In genomic region chr10:79470096-79470495, GRCh38 we compare ENCODE assay signal across 18 cellular contexts. TPM values are rescaled to one million over a fixed set of nuclear protein-coding genes. Genes with fewer than 3 reads are reported as not detected.
DNase-seq lines count a peak whose midpoint lies in the region; ATAC-seq and TF ChIP-seq lines count a peak whose summit lies in the region.
"Had no signal": no experiment of that assay in that cellular context is flagged by ENCODE, and none has a peak within 500 bp of the region (broad histone marks: within the 10 kb centered on the region; RNA-seq: fewer than 3 reads in every experiment).

No MANE protein-coding gene starts in this region.

- WGBS in IMR-90 (ENCODE audit: extremely low coverage in 2 of 2, insufficient read length in 1 of 2), 2 experiments = no CpG with 5 or more reads among the region's 8 CpGs
- WGBS in neuronal stem cell (ENCODE audit: extremely low coverage in 2 of 2, insufficient read length in 2 of 2, insufficient replicate concordance in 1 of 2), 2 donors = no CpG with 5 or more reads among the region's 8 CpGs

- H3K9me3 ChIP-seq in IMR-90 (ENCODE audit: control insufficient read depth, insufficient read depth, low read length) (no peaks in the 10 kb centered on the region), neuronal stem cell (replicated peaks in 1 of 2; ENCODE audit: control insufficient read depth in 2 of 2, insufficient read depth in 1 of 2, low read depth in 1 of 2, low read length in 2 of 2) (no peaks in the 10 kb centered on the region)
- H3K9me3 ChIP-seq: BE2C, BLaER1, Caco-2 had no signal

- H3K23ac ChIP-seq in IMR-90 (ENCODE audit: low read depth, low read length) (no peak overlapping the region), neuronal stem cell (ENCODE audit: low read depth, low read length, poor library complexity) (peak overlapping the region; percentile 66)

- H4K8ac ChIP-seq in IMR-90 (ENCODE audit: low read depth in 2 of 2, low read length in 2 of 2) (no peak overlapping the region), neuronal stem cell (ENCODE audit: low read depth, low read length) (no peak overlapping the region)

- intact Hi-C loops in IMR-90 (cut with micrococcal nuclease) (no loop called here), CD14-positive monocyte (cut with micrococcal nuclease) (no loop called here)

- H2BK120ac ChIP-seq in IMR-90 (ENCODE audit: low read depth, low read length) (no peak overlapping the region), neuronal stem cell (ENCODE audit: low read depth, low read length) (peak overlapping the region; percentile 95)

- no peaks in the 10 kb centered on the region for H4K20me1 ChIP-seq in IMR-90 (ENCODE audit: insufficient read depth, low read length)
- H4K20me1 ChIP-seq: BLaER1 had no signal

- H3K9me3 Mint-ChIP-seq in CD14-positive monocyte = peaks cover 0 to 2% (median 0%) of the 10 kb centered on the region in 7 donors
- H3K9me3 Mint-ChIP-seq: CD4-positive, alpha-beta T cell; CD8-positive, alpha-beta T cell had no signal

- CTCF ChIA-PET in IMR-90 (lab: Yijun Ruan, JAX) = no interaction called here

- POLR2A ChIA-PET in IMR-90 (lab: Charles Lee; ENCODE audit: unreplicated experiment) = no interaction called here

- peaks cover 34% of the 10 kb centered on the region for H3K4me1 Mint-ChIP-seq in CD14-positive monocyte

- no peaks in the 10 kb centered on the region for H3K36me3 Mint-ChIP-seq in CD14-positive monocyte
- H3K36me3 Mint-ChIP-seq: CD8-positive, alpha-beta T cell had no signal

- peaks cover 17% of the 10 kb centered on the region for H3K9me1 ChIP-seq in IMR-90 (ENCODE audit: insufficient read depth, low read length)

- H2BK20ac ChIP-seq in IMR-90 (ENCODE audit: low read depth, low read length) = no peak overlapping the region

- no peak overlapping the region for H4K5ac ChIP-seq in IMR-90 (ENCODE audit: low read depth, low read length)

- H3K9ac ChIP-seq in IMR-90 (ENCODE audit: low read depth, low read length) (no peak overlapping the region), neuronal stem cell (ENCODE audit: low read depth, low read length, poor library complexity) (no peak overlapping the region)
- H3K9ac ChIP-seq: BLaER1 had no signal

- H2AFZ ChIP-seq in IMR-90 (replicated peaks; ENCODE audit: low read length, poor library complexity) (no peak overlapping the region), neuronal stem cell (ENCODE audit: low read length) (no peak overlapping the region)

- no peak overlapping the region for H3K4me3 ChIP-seq in IMR-90 (ENCODE audit: insufficient read depth, low read depth, low read length)
- H3K4me3 ChIP-seq in neuronal stem cell (ENCODE audit: low read length in 2 of 2) = peak overlapping the region in 1 of 2 donors; percentile 68
- H3K4me3 ChIP-seq: BLaER1 had no signal

- H2BK15ac ChIP-seq in IMR-90 (ENCODE audit: low read depth, low read length) = no peak overlapping the region
- H2BK15ac ChIP-seq in neuronal stem cell (ENCODE audit: low read length) = no peak overlapping the region

- no peak overlapping the region for H3K27ac Mint-ChIP-seq in CD14-positive monocyte
- H3K27ac Mint-ChIP-seq: CD4-positive, alpha-beta T cell; CD8-positive, alpha-beta T cell had no signal

- TF ChIP-seq RAD21 in IMR-90 (IDR thresholded peaks at IDR 0.05; ENCODE audit: low read length) = no peak

- H3K4me1 ChIP-seq in IMR-90 (ENCODE audit: control insufficient read depth, insufficient read depth, low read length) (peaks cover 14% of the 10 kb centered on the region), neuronal stem cell (ENCODE audit: control insufficient read depth in 2 of 2, insufficient read depth in 1 of 2, low read depth in 1 of 2, low read length in 2 of 2) (peaks cover 0 to 3% of the 10 kb centered on the region in 2 donors)
- H3K4me1 ChIP-seq: BE2C, Caco-2 had no signal

- no peak overlapping the region for H3K14ac ChIP-seq in IMR-90 (replicated peaks; ENCODE audit: low read depth, low read length)
- no peak overlapping the region for H3K14ac ChIP-seq in neuronal stem cell (ENCODE audit: low read length)

- in situ Hi-C loops in IMR-90 (cut with MboI; ENCODE audit: low sequenced_read_pairs) = no loop called here

- no peak for ATAC-seq in IMR-90 (ENCODE audit: low read depth)
- ATAC-seq: CD8-positive, alpha-beta T cell had no signal

- H3K79me1 ChIP-seq in IMR-90 (ENCODE audit: low read depth in 1 of 2, low read length in 2 of 2) = no peaks in the 10 kb centered on the region
- no peaks in the 10 kb centered on the region for H3K79me1 ChIP-seq in neuronal stem cell (ENCODE audit: low read depth, low read length)

- TF ChIP-seq CTCF in IMR-90 (conservative IDR thresholded peaks at IDR 0.05; ENCODE audit: low read depth, low read length) (no peak), CD14-positive monocyte (IDR thresholded peaks at IDR 0.05) (no peak)

- TF ChIP-seq POLR2A in IMR-90 (IDR thresholded peaks at IDR 0.05; ENCODE audit: low read depth, low read length) = no peak

- H3K27me3 ChIP-seq in IMR-90 (ENCODE audit: control insufficient read depth, insufficient read depth, low read length) (no peaks in the 10 kb centered on the region), neuronal stem cell (ENCODE audit: control insufficient read depth in 3 of 3, insufficient read depth in 3 of 3, low read depth in 1 of 3, low read length in 3 of 3) (peaks cover 0 to 3% (median 0%) of the 10 kb centered on the region in 3 experiments)
- H3K27me3 ChIP-seq: BE2C, BLaER1 had no signal

- H2BK5ac ChIP-seq in IMR-90 (ENCODE audit: low read depth, low read length, poor library complexity, severe bottlenecking) (no peak overlapping the region), neuronal stem cell (ENCODE audit: low read length) (no peak overlapping the region)

- peak overlapping the region; percentile 62 for H2AK9ac ChIP-seq in IMR-90 (replicated peaks; ENCODE audit: low read depth, low read length, poor library complexity)

- no peak overlapping the region for H2BK12ac ChIP-seq in neuronal stem cell (ENCODE audit: low read length)

- H4K91ac ChIP-seq in IMR-90 (ENCODE audit: insufficient read depth, low read depth, low read length) (no peak overlapping the region), neuronal stem cell (ENCODE audit: low read depth, low read length, poor library complexity) (no peak overlapping the region)

- H3K27ac ChIP-seq in IMR-90 (ENCODE audit: insufficient read depth, low read length) (no peak overlapping the region), neuronal stem cell (replicated peaks; ENCODE audit: low read length) (no peak overlapping the region), caudate nucleus (ENCODE audit: low read depth, low read length) (no peak overlapping the region)
- H3K27ac ChIP-seq: BLaER1 had no signal

- H3K36me3 ChIP-seq in IMR-90 (ENCODE audit: control insufficient read depth, insufficient read depth, low read length) = no peaks in the 10 kb centered on the region
- H3K36me3 ChIP-seq in neuronal stem cell (replicated peaks in 1 of 2; ENCODE audit: control insufficient read depth in 2 of 2, insufficient read depth in 2 of 2, low read length in 2 of 2) = no peaks in the 10 kb centered on the region
- H3K36me3 ChIP-seq: BE2C, BLaER1 had no signal

- H3K18ac ChIP-seq in IMR-90 (ENCODE audit: low read depth, low read length) = no peak overlapping the region
- H3K18ac ChIP-seq in neuronal stem cell (ENCODE audit: low read length) = no peak overlapping the region

- no peak overlapping the region for H3K56ac ChIP-seq in IMR-90 (ENCODE audit: extremely low read depth, insufficient read depth, low read length)

- H3K4me2 ChIP-seq in IMR-90 (ENCODE audit: low read depth, low read length) (no peak overlapping the region), neuronal stem cell (ENCODE audit: insufficient read depth, low read length, poor library complexity, severe bottlenecking) (no peak overlapping the region)
- H3K4me2 ChIP-seq: BLaER1 had no signal

- H3K27me3 Mint-ChIP-seq in CD14-positive monocyte (ENCODE audit: low read depth in 3 of 3) = peaks cover 3 to 10% (median 4%) of the 10 kb centered on the region in 3 donors

- H2AK5ac ChIP-seq in IMR-90 (ENCODE audit: low read depth, low read length) = 0 out of 2 replicates have a peak overlapping the region, but pooled peaks have one; percentile 12
- H2AK5ac ChIP-seq in neuronal stem cell (ENCODE audit: low read depth, low read length) = peak overlapping the region; percentile 82

- no peak overlapping the region for H3K4ac ChIP-seq in IMR-90 (ENCODE audit: low read depth, low read length)
- no peak overlapping the region for H3K4ac ChIP-seq in neuronal stem cell (ENCODE audit: low read length)

- dilution Hi-C loops in IMR-90 (cut with HindIII; ENCODE audit: low sequenced_read_pairs, unreplicated experiment) = no loop called here

- DNase-seq in IMR-90 = no peak
- DNase-seq in mesenteric fat pad (ENCODE audit: low spot score) = peak; percentile 57
- no peak for DNase-seq in neuronal stem cell (ENCODE audit: low spot score)
- DNase-seq in NCI-H2227 treated with DMSO at 0.1 percent for 48 hours (lab: John Stamatoyannopoulos, UW) = no peak
- no peak for DNase-seq in stimulated activated CD4-positive, alpha-beta T cell treated with anti-CD3 and anti-CD28 coated beads, Interleukin-4, amount 100 ng/mL, for 24 hours
- DNase-seq in CD14-positive monocyte (ENCODE audit: low spot score) = no peak
- no peak for DNase-seq in caudate nucleus (lab: John Stamatoyannopoulos, UW)
- DNase-seq: 8988T; ACHN; BE2C; C1 segment of cervical spinal cord; Caco-2; Calu3; CD4-positive, alpha-beta T cell; DMS79 treated with DMSO at 0.1 percent for 48 hours; GF-D8 had no signal

- H3K4me3 Mint-ChIP-seq in CD14-positive monocyte = no peak overlapping the region
- H3K4me3 Mint-ChIP-seq: CD4-positive, alpha-beta T cell; CD8-positive, alpha-beta T cell had no signal

- no TSS peak for BruUV-seq in IMR-90 (replicated peaks; lab: Mats Ljungman, UMichigan)

TF ChIP-seq in IMR-90, 13 proteins besides CTCF, POLR2A, EP300 and RAD21 (continues in another document):
- TF ChIP-seq RFX5 (IDR thresholded peaks at IDR 0.05; ENCODE audit: low read depth, low read length) = no peak

RNA-seq across cellular contexts. Expression of gene ZCCHC24, which starts 24.7 kb away (rescaled TPM):
- total RNA-seq in IMR-90 (2012; rRNA removed) (12.2 and 15.1 TPM in 2 replicates), mesenteric fat pad (90.8 TPM)
- polyA plus RNA-seq in IMR-90 (2012; rRNA removed) (25.9 and 29.9 TPM in 2 replicates), CD14-positive monocyte (1 to 10 TPM; 4.0 to 5.0 TPM)
- 19.8 and 29.3 TPM in 2 replicates for polyA plus RNA-seq in IMR-90 (2012; cell fraction: cytosol; rRNA removed)
- 22.4 and 28.3 TPM in 2 replicates for polyA plus RNA-seq in IMR-90 (2012; cell fraction: nucleus; rRNA removed; ENCODE audit: low replicate concordance)
- polyA plus RNA-seq in neuronal stem cell (2013, experiment 1 of 2) = 10.6 TPM
- 10.3 TPM for polyA plus RNA-seq in neuronal stem cell (2013, experiment 2 of 2)

RNA-seq across cellular contexts. Expression of gene EIF5AL1, which starts 42.2 kb away (rescaled TPM):
- total RNA-seq in IMR-90 (2012; rRNA removed) = 1.1 and 1.7 TPM in 2 replicates
- 0.59 and 1.4 TPM in 2 replicates for polyA plus RNA-seq in IMR-90 (2012; rRNA removed)
- 0.14 and 0.64 TPM in 2 replicates for polyA plus RNA-seq in IMR-90 (2012; cell fraction: cytosol; rRNA removed)
- 0.45 and 0.69 TPM in 2 replicates for polyA plus RNA-seq in IMR-90 (2012; cell fraction: nucleus; rRNA removed; ENCODE audit: low replicate concordance)
- 0.22 TPM for total RNA-seq in mesenteric fat pad
- 0.38 TPM for polyA plus RNA-seq in neuronal stem cell (2013, experiment 1 of 2)
- polyA plus RNA-seq in neuronal stem cell (2013, experiment 2 of 2) = 0.39 TPM
- polyA plus RNA-seq in CD14-positive monocyte = under 1 TPM; 0.16 to 0.17 TPM
